1 cellular context compared by ENCODE assay signal in genomic region chr9:126722252-126722921, GRCh38.
TF ChIP-seq lines count a peak whose summit lies in the region.

No MANE protein-coding gene starts in this region.

TF ChIP-seq in IMR-90, 13 proteins besides CTCF, POLR2A, EP300 and RAD21 (continued from another document):
- TF ChIP-seq USF2 (IDR thresholded peaks at IDR 0.05; ENCODE audit: low read depth, low read length), result no peak
TF ChIP-seq in IMR-90: peak in this region for 0.
